ENCODE assay signal across 9 cellular contexts in genomic region chr3:51966016-51966415, GRCh38. TPM values are rescaled to one million over a fixed set of nuclear protein-coding genes. Genes with fewer than 3 reads are reported as not detected.
DNase-seq lines count a peak whose midpoint lies in the region; ATAC-seq, FAIRE-seq and TF ChIP-seq lines count a peak whose summit lies in the region.
"Had no signal": no experiment of that assay in that cellular context is flagged by ENCODE, and none has a peak within 500 bp of the region (broad histone marks: within the 10 kb centered on the region; RNA-seq: fewer than 3 reads in every experiment).

No MANE protein-coding gene starts in this region.

- no peak for DNase-seq in heart right ventricle
- DNase-seq in cardiac septum (ENCODE audit: low spot score), result no peak
- no peak for DNase-seq in bronchial epithelial cell (ENCODE audit: low read depth)
- no peak for DNase-seq in naive B cell
- no peak for DNase-seq in uterus
- no peak for DNase-seq in COLO829 (ENCODE audit: low spot score)
- no peak for DNase-seq in T-helper 9 cell

- peak; percentile 7 for FAIRE-seq in bronchial epithelial cell (lab: Jason Lieb, UNC)

- H3K4me3 Mint-ChIP-seq in naive B cell, result peak overlapping the region; percentile 29 to 90 (median 72)

- peaks cover 16 to 28% (median 18%) of the 10 kb centered on the region in 3 donors for H3K4me1 Mint-ChIP-seq in naive B cell

- ATAC-seq in heart right ventricle, result no peak
- no peak for ATAC-seq in naive B cell (ENCODE audit: low read depth in 2 of 2)
- no peak for ATAC-seq in HG03139 (IDR thresholded peaks at IDR 0.05; ENCODE audit: unreplicated experiment)
- ATAC-seq: activated CD4-positive, CD25-positive, alpha-beta regulatory T cell treated with anti-CD3 and anti-CD28 coated beads, Interleukin-2, amount 50 U/mL, for 24 hours had no signal

- no peaks in the 10 kb centered on the region for H3K36me3 Mint-ChIP-seq in naive B cell

- TF ChIP-seq CTCF in heart right ventricle (IDR thresholded peaks at IDR 0.05) (no peak), bronchial epithelial cell (IDR thresholded peaks at IDR 0.05; ENCODE audit: insufficient read depth, low read length, severe bottlenecking) (no peak), uterus (IDR thresholded peaks at IDR 0.05) (no peak)

- no peaks in the 10 kb centered on the region for H3K9me3 ChIP-seq in heart right ventricle
- no peaks in the 10 kb centered on the region for H3K9me3 ChIP-seq in uterus

- H3K4me1 ChIP-seq in heart right ventricle (peaks cover 29 to 83% (median 61%) of the 10 kb centered on the region in 9 donors), uterus (peaks cover 0 to 15% of the 10 kb centered on the region in 2 donors)

- 57 to 73% methylated on average over 2 of the region's 2 CpGs for WGBS in heart right ventricle, 2 donors

- H3K27me3 Mint-ChIP-seq in naive B cell, result peaks cover 0 to 15% (median 9%) of the 10 kb centered on the region in 3 donors

- H3K27me3 ChIP-seq in heart right ventricle (peaks cover 0 to 20% (median 0%) of the 10 kb centered on the region in 7 donors), bronchial epithelial cell (ENCODE audit: control insufficient read depth, insufficient read depth, low read length) (no peaks in the 10 kb centered on the region), uterus (no peaks in the 10 kb centered on the region)

- H3K27ac ChIP-seq in heart right ventricle (peak overlapping the region in 3 of 10 donors; percentile 93 to 97 (median 96)), uterus (peak overlapping the region; percentile 89 to 94)

- no peaks in the 10 kb centered on the region for H3K9me3 Mint-ChIP-seq in naive B cell

- H3K27ac Mint-ChIP-seq in naive B cell, result peak overlapping the region in 2 of 6 donors; percentile 67 to 79

- peak overlapping the region in 7 of 10 donors; percentile 62 to 85 (median 75) for H3K4me3 ChIP-seq in heart right ventricle
- H3K4me3 ChIP-seq in bronchial epithelial cell (ENCODE audit: low read depth, low read length), result no peak overlapping the region
- H3K4me3 ChIP-seq in uterus, result no peak overlapping the region

- no peak for TF ChIP-seq POLR2A in uterus (IDR thresholded peaks at IDR 0.05)

- intact Hi-C loops in heart right ventricle (cut with DNase I) (loop anchor here in 2 of 10 donors (2.0 kb wide), 1 partner anchor 23 kb away; the partner anchor contains the start of gene PARP3 (in 2 of the 2)), cardiac septum (cut with DNase I) (no loop called here), uterus (cut with DNase I; ENCODE audit: low total_unique reads) (no loop called here)

- peaks cover 0 to 12% (median 0%) of the 10 kb centered on the region in 9 donors for H3K36me3 ChIP-seq in heart right ventricle
- no peaks in the 10 kb centered on the region for H3K36me3 ChIP-seq in bronchial epithelial cell (ENCODE audit: control insufficient read depth, insufficient read depth, low read length)
- H3K36me3 ChIP-seq in uterus, result no peaks in the 10 kb centered on the region

RNA-seq across cellular contexts. Expression of gene PCBP4, which starts 1.2 kb away (rescaled TPM):
- total RNA-seq in heart right ventricle (10 to 100 TPM; 55.1 to 85.9 (median 59.9) TPM), cardiac septum (91.4 TPM), bronchial epithelial cell (15.3 and 25.0 TPM in 2 replicates), uterus (100 to 1,000 TPM in 2 of 4 donors, 10 to 100 TPM in 2; 39.7 to 261 (median 159) TPM)
- polyA plus RNA-seq in heart right ventricle (100 to 1,000 TPM in 1 of 2 donors, 10 to 100 TPM in 1; 63.8 to 123 TPM), naive B cell (ENCODE audit: low read depth in 6 of 6) (1 to 10 TPM; 3.0 to 5.7 (median 5.0) TPM)

RNA-seq across cellular contexts. Expression of gene ABHD14B, which starts 7.8 kb away (rescaled TPM):
- total RNA-seq in heart right ventricle (10 to 100 TPM in 8 of 10 donors, 1 to 10 TPM in 2; 7.5 to 19.0 (median 12.0) TPM), cardiac septum (13.6 TPM), bronchial epithelial cell (17.7 and 18.4 TPM in 2 replicates), uterus (10 to 100 TPM; 15.6 to 52.4 (median 39.6) TPM)
- polyA plus RNA-seq in heart right ventricle (10 to 100 TPM; 14.6 to 47.5 TPM), naive B cell (ENCODE audit: low read depth in 6 of 6) (10 to 100 TPM; 60.4 to 65.8 (median 63.4) TPM)

RNA-seq across cellular contexts. Expression of gene ABHD14A, which starts 8.8 kb away (rescaled TPM):
- 10 to 100 TPM; 19.3 to 38.6 (median 23.6) TPM for total RNA-seq in heart right ventricle
- 10 to 100 TPM; 26.3 to 80.1 TPM for polyA plus RNA-seq in heart right ventricle
- total RNA-seq in cardiac septum, result 12.5 TPM
- total RNA-seq in bronchial epithelial cell, result 0.79 and 2.3 TPM in 2 replicates
- 10 to 100 TPM; 32.9 to 66.0 (median 40.4) TPM for polyA plus RNA-seq in naive B cell (ENCODE audit: low read depth in 6 of 6)
- 10 to 100 TPM in 2 of 4 donors, 1 to 10 TPM in 2; 1.8 to 16.6 (median 10.5) TPM for total RNA-seq in uterus

RNA-seq across cellular contexts. Expression of gene GPR62, which starts 10.8 kb away (rescaled TPM):
- total RNA-seq in heart right ventricle, result under 1 TPM in 8 of 10 donors, not detected in 2; 0.14 to 0.38 (median 0.23) TPM
- under 1 TPM; 0.01 to 0.15 TPM for polyA plus RNA-seq in heart right ventricle
- 0.16 TPM for total RNA-seq in cardiac septum
- not detected in 2 replicates for total RNA-seq in bronchial epithelial cell
- not detected for polyA plus RNA-seq in naive B cell (ENCODE audit: low read depth in 6 of 6)
- 1 to 10 TPM in 1 of 4 donors, under 1 TPM in 2, not detected in 1; 0.28 to 8.2 (median 0.34) TPM for total RNA-seq in uterus

RNA-seq across cellular contexts. Expression of gene ACY1, which starts 17.3 kb away (rescaled TPM):
- 10 to 100 TPM; 18.7 to 45.6 (median 24.7) TPM for total RNA-seq in heart right ventricle
- polyA plus RNA-seq in heart right ventricle, result 10 to 100 TPM; 24.6 to 28.3 TPM
- 20.3 TPM for total RNA-seq in cardiac septum
- total RNA-seq in bronchial epithelial cell, result 69.2 and 81.3 TPM in 2 replicates
- polyA plus RNA-seq in naive B cell (ENCODE audit: low read depth in 6 of 6), result 10 to 100 TPM; 15.2 to 23.1 (median 18.4) TPM
- 10 to 100 TPM in 2 of 4 donors, 1 to 10 TPM in 1, not detected in 1; 1.3 to 19.0 (median 12.4) TPM for total RNA-seq in uterus

Comparison
In these comparisons a context has a peak if more than half of its experiments do, and no peak if none do; other contexts are left out.
1. H3K4me3 ChIP-seq: peak in heart right ventricle (7 of 10); none in bronchial epithelial cell (single experiment) and uterus (0 of 2).